Comparison of ENCODE assay signal across 8 cellular contexts in the genomic region with DNA sequence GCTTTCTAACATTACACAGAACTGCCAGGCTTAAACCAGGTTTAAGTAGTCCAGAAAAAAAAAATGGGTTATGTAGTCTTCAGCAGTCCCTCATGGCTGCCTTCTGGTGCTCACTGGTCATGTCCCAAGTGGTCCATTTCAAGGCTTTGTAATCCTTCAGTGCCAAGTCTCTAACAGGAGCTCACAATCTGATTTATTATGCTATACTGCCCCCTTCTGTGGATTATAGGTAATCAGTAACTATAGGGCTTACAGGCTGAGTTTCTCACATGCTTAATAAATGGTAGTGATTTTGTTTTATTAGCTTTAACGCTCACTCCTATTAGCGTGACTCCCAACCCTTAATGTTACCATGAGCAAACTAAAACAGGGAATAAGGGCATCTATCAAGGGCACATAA.
DNase-seq lines count a peak whose midpoint lies in the region; ATAC-seq, FAIRE-seq and TF ChIP-seq lines count a peak whose summit lies in the region.

No MANE protein-coding gene starts in this region.

- peak; percentile 43 to 58 for ATAC-seq in activated T-cell treated with anti-CD3 and anti-CD28 coated beads, Interleukin-2, amount 50 U/mL, for 72 hours (replicated peaks in 1 of 2)
- peak; percentile 66 for ATAC-seq in HG03521 (IDR thresholded peaks at IDR 0.05; ENCODE audit: unreplicated experiment)
- ATAC-seq in activated T-helper 17 cell treated with anti-CD3 and anti-CD28 coated beads, Interleukin-2, amount 50 U/mL, for 72 hours (replicated peaks) = no peak

- peak; percentile 8 for TF ChIP-seq CTCF in kidney (IDR thresholded peaks at IDR 0.05; ENCODE audit: borderline replicate concordance, extremely low read depth, insufficient read depth)

- no peak overlapping the region for H3K9ac ChIP-seq in kidney (ENCODE audit: low read length in 2 of 2)

- peaks cover 6% of the 10 kb centered on the region for H3K4me1 Mint-ChIP-seq in activated T-cell treated with anti-CD3 and anti-CD28 coated beads, Interleukin-2, amount 50 U/mL, for 72 hours (ENCODE audit: low read depth)
- peaks cover 3% of the 10 kb centered on the region for H3K4me1 Mint-ChIP-seq in activated T-cell treated with anti-CD3 and anti-CD28 coated beads, Interleukin-2, amount 50 U/mL, for 24 hours (ENCODE audit: low read depth)
- H3K4me1 Mint-ChIP-seq in activated T-helper 17 cell treated with anti-CD3 and anti-CD28 coated beads, Interleukin-2, amount 50 U/mL, for 72 hours = no peaks in the 10 kb centered on the region

- H3K27ac ChIP-seq in kidney (ENCODE audit: low read depth in 2 of 2, low read length in 2 of 2) = no peak overlapping the region

- intact Hi-C loops in kidney (cut with DNase I) = no loop called here

- no peak overlapping the region for H3K4me3 ChIP-seq in kidney (ENCODE audit: low read length in 2 of 2)

- no peak for FAIRE-seq in kidney (lab: Jason Lieb, UNC)

- H3K4me1 ChIP-seq in kidney (ENCODE audit: control insufficient read depth in 1 of 2, insufficient read depth in 1 of 2, low read depth in 1 of 2, low read length in 2 of 2) = no peaks in the 10 kb centered on the region

- H3K36me3 Mint-ChIP-seq in activated T-cell treated with anti-CD3 and anti-CD28 coated beads, Interleukin-2, amount 50 U/mL, for 72 hours (ENCODE audit: insufficient read depth in 2 of 2) = no peaks in the 10 kb centered on the region
- no peaks in the 10 kb centered on the region for H3K36me3 Mint-ChIP-seq in activated T-cell treated with anti-CD3 and anti-CD28 coated beads, Interleukin-2, amount 50 U/mL, for 24 hours (ENCODE audit: low read depth)
- no peaks in the 10 kb centered on the region for H3K36me3 Mint-ChIP-seq in activated T-helper 17 cell treated with anti-CD3 and anti-CD28 coated beads, Interleukin-2, amount 50 U/mL, for 72 hours (ENCODE audit: low read depth)

- H3K4me3 Mint-ChIP-seq in activated T-cell treated with anti-CD3 and anti-CD28 coated beads, Interleukin-2, amount 50 U/mL, for 72 hours = no peak overlapping the region
- H3K4me3 Mint-ChIP-seq in activated T-cell treated with anti-CD3 and anti-CD28 coated beads, Interleukin-2, amount 50 U/mL, for 24 hours = no peak overlapping the region
- H3K4me3 Mint-ChIP-seq in activated T-helper 17 cell treated with anti-CD3 and anti-CD28 coated beads, Interleukin-2, amount 50 U/mL, for 72 hours = no peak overlapping the region

- H3K27me3 Mint-ChIP-seq in activated T-cell treated with anti-CD3 and anti-CD28 coated beads, Interleukin-2, amount 50 U/mL, for 72 hours (ENCODE audit: low read depth) = peaks cover 13% of the 10 kb centered on the region
- peaks cover 33% of the 10 kb centered on the region for H3K27me3 Mint-ChIP-seq in activated T-cell treated with anti-CD3 and anti-CD28 coated beads, Interleukin-2, amount 50 U/mL, for 24 hours
- no peaks in the 10 kb centered on the region for H3K27me3 Mint-ChIP-seq in activated T-helper 17 cell treated with anti-CD3 and anti-CD28 coated beads, Interleukin-2, amount 50 U/mL, for 72 hours

- H3K9me3 Mint-ChIP-seq in activated T-cell treated with anti-CD3 and anti-CD28 coated beads, Interleukin-2, amount 50 U/mL, for 72 hours = no peaks in the 10 kb centered on the region
- H3K9me3 Mint-ChIP-seq in activated T-cell treated with anti-CD3 and anti-CD28 coated beads, Interleukin-2, amount 50 U/mL, for 24 hours = no peaks in the 10 kb centered on the region
- no peaks in the 10 kb centered on the region for H3K9me3 Mint-ChIP-seq in activated T-helper 17 cell treated with anti-CD3 and anti-CD28 coated beads, Interleukin-2, amount 50 U/mL, for 72 hours

- H3K36me3 ChIP-seq in kidney (ENCODE audit: control insufficient read depth in 1 of 2, insufficient read depth in 2 of 2, low read length in 2 of 2) = no peaks in the 10 kb centered on the region

- no peaks in the 10 kb centered on the region for H3K9me3 ChIP-seq in kidney (ENCODE audit: control insufficient read depth in 1 of 2, low read length in 2 of 2)

- no peak for DNase-seq in activated T-cell treated with anti-CD3 and anti-CD28 coated beads, Interleukin-2, amount 50 U/mL, for 72 hours
- no peak for DNase-seq in activated T-cell treated with anti-CD3 and anti-CD28 coated beads, Interleukin-2, amount 50 U/mL, for 24 hours
- DNase-seq in SW480 (ENCODE audit: low spot score) (peak; percentile 31), kidney (no peak), NCI-H2107 treated with DMSO at 0.1 percent for 48 hours (lab: John Stamatoyannopoulos, UW; ENCODE audit: unreplicated experiment) (no peak), NCI-H2081 treated with DMSO at 0.1 percent for 48 hours (lab: John Stamatoyannopoulos, UW) (no peak)

- no peak overlapping the region for H3K27ac Mint-ChIP-seq in activated T-cell treated with anti-CD3 and anti-CD28 coated beads, Interleukin-2, amount 50 U/mL, for 72 hours
- H3K27ac Mint-ChIP-seq in activated T-cell treated with anti-CD3 and anti-CD28 coated beads, Interleukin-2, amount 50 U/mL, for 24 hours = no peak overlapping the region
- H3K27ac Mint-ChIP-seq in activated T-helper 17 cell treated with anti-CD3 and anti-CD28 coated beads, Interleukin-2, amount 50 U/mL, for 72 hours = no peak overlapping the region
